Comparison of ENCODE assay signal across 10 cellular contexts in the genomic region with DNA sequence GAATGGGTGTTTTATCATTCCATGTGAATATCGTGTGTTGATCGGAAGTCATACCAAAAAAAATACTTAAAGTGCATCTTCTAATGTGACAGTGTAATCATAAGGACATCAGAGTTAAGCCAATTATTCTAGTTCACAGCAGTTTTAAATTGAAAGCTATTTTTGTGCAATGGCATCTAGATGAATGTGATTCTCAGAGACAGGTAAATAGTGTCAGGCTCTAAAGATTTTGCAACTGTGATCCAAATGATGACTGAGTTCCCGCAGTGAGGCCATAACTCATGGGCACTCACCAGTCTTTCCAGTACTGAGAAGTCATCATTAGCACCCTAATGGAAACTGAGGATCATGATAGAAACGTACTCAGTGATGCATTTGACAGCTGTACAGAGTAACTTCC.
A peak's percentile ranks its signal among the peaks of the same experiment; 100 is the strongest.
ATAC-seq and TF ChIP-seq lines count a peak whose summit lies in the region.
"Had no signal": no experiment of that assay in that cellular context is flagged by ENCODE, and none has a peak within 500 bp of the region (broad histone marks: within the 10 kb centered on the region; RNA-seq: fewer than 3 reads in every experiment).

No MANE protein-coding gene starts in this region.

- no peak overlapping the region for H2AFZ ChIP-seq in neural cell (ENCODE audit: low read depth, low read length)

- ATAC-seq in HG03457 (IDR thresholded peaks at IDR 0.05; ENCODE audit: unreplicated experiment) = no peak
- ATAC-seq: A549; CD8-positive, alpha-beta T cell had no signal

- H3K9me2 ChIP-seq in neural cell (ENCODE audit: insufficient read depth, low read length) = no peaks in the 10 kb centered on the region

- H3K4me2 ChIP-seq in neural cell (ENCODE audit: low read length) = no peak overlapping the region
- H3K4me2 ChIP-seq: A549; BLaER1; BLaER1 treated with 17β-estradiol and CSF1 and Interleukin-3, amounts not matched to agents 10 nM and 100 nM had no signal

- H3K27me3 ChIP-seq in neural cell (ENCODE audit: insufficient read depth, low read depth, low read length) = no peaks in the 10 kb centered on the region
- H3K27me3 ChIP-seq: BE2C; BLaER1; BLaER1 treated with 17β-estradiol and CSF1 and Interleukin-3, amounts not matched to agents 10 nM and 100 nM had no signal

- no peaks in the 10 kb centered on the region for H3F3A ChIP-seq in neural cell (ENCODE audit: insufficient read depth, low read length, poor library complexity, severe bottlenecking)

- TF ChIP-seq EP300 in neural cell (conservative IDR thresholded peaks at IDR 0.05; ENCODE audit: poor library complexity, severe bottlenecking) = peak; percentile 79

- H3K9ac ChIP-seq in neural cell (ENCODE audit: low read length) = no peak overlapping the region
- H3K9ac ChIP-seq: BLaER1; BLaER1 treated with 17β-estradiol and CSF1 and Interleukin-3, amounts not matched to agents 10 nM and 100 nM had no signal

- H3K4me3 ChIP-seq in neural cell (ENCODE audit: low read length) = no peak overlapping the region
- H3K4me3 ChIP-seq: A549; BLaER1; BLaER1 treated with 17β-estradiol and CSF1 and Interleukin-3, amounts not matched to agents 10 nM and 100 nM had no signal

- H3K36me3 ChIP-seq in neural cell (ENCODE audit: insufficient read depth, low read length) = no peaks in the 10 kb centered on the region
- H3K36me3 ChIP-seq: BE2C; BLaER1; BLaER1 treated with 17β-estradiol and CSF1 and Interleukin-3, amounts not matched to agents 10 nM and 100 nM had no signal

- no peak for TF ChIP-seq CTCF in neural cell (IDR thresholded peaks at IDR 0.05; ENCODE audit: poor library complexity, severe bottlenecking)

- no peaks in the 10 kb centered on the region for H3K9me3 ChIP-seq in neural cell (ENCODE audit: low read length)
- H3K9me3 ChIP-seq: A549; BE2C; BLaER1; BLaER1 treated with 17β-estradiol and CSF1 and Interleukin-3, amounts not matched to agents 10 nM and 100 nM; Caco-2 had no signal

- H3K79me2 ChIP-seq in neural cell (replicated peaks; ENCODE audit: insufficient read depth, low read length) = no peaks in the 10 kb centered on the region

- no peak overlapping the region for H3K27ac ChIP-seq in neural cell (ENCODE audit: low read length)
- H3K27ac ChIP-seq: 22Rv1; A549; BLaER1; BLaER1 treated with 17β-estradiol and CSF1 and Interleukin-3, amounts not matched to agents 10 nM and 100 nM; C4-2B had no signal

- H4K20me1 ChIP-seq in neural cell (ENCODE audit: insufficient read depth) = no peaks in the 10 kb centered on the region
- H4K20me1 ChIP-seq: BLaER1; BLaER1 treated with 17β-estradiol and CSF1 and Interleukin-3, amounts not matched to agents 10 nM and 100 nM had no signal

- no peak for TF ChIP-seq RAD21 in neural cell (conservative IDR thresholded peaks at IDR 0.05)

TF ChIP-seq in neural cell, 6 proteins besides CTCF, POLR2A, EP300 and RAD21:
- TF ChIP-seq MXI1 (conservative IDR thresholded peaks at IDR 0.05; ENCODE audit: poor library complexity, severe bottlenecking) (no peak), POLR2AphosphoS5 (IDR thresholded peaks at IDR 0.05) (peak; percentile 63)
